17 cellular contexts compared by ENCODE assay signal in the genomic region with DNA sequence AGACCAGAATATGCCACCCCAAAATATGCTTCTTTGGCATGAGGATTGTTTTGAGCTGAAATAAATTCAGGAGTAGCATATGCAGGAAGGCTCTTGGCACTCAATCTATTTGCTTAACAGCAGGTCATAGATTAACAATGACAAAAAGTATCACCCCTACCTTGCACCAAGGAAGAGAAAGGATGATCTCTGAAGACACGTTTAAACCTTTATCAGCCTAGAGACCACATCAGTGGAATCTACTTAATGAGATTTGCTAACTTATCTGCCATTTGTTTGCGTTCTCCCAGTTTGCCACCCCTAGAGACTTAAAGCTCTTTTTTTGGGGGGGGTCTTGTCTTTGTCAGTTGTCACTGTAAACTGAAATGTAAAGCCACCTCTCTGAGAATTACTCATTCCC.
DNase-seq lines count a peak whose midpoint lies in the region; ATAC-seq and TF ChIP-seq lines count a peak whose summit lies in the region.
"Had no signal": no experiment of that assay in that cellular context is flagged by ENCODE, and none has a peak within 500 bp of the region (broad histone marks: within the 10 kb centered on the region; RNA-seq: fewer than 3 reads in every experiment).

No MANE protein-coding gene starts in this region.

- H3K4me1 ChIP-seq in iPS-20b (ENCODE audit: insufficient read depth, low read length) = peaks cover 22% of the 10 kb centered on the region; the same call in 1 of the 2 replicates
- H3K4me1 ChIP-seq: A549, Caco-2 had no signal

- H3K27me3 Mint-ChIP-seq in WTC11 (ENCODE audit: low read depth) = no peaks in the 10 kb centered on the region
- H3K27me3 Mint-ChIP-seq: CD4-positive, alpha-beta T cell had no signal

- H3K36me3 Mint-ChIP-seq in WTC11 = peaks cover 32% of the 10 kb centered on the region

- H3K27ac Mint-ChIP-seq in WTC11 = no peak overlapping the region
- H3K27ac Mint-ChIP-seq: CD4-positive, alpha-beta T cell; HFFc6 had no signal

- no peak overlapping the region for H3K4me3 Mint-ChIP-seq in WTC11
- H3K4me3 Mint-ChIP-seq: CD4-positive, alpha-beta T cell; HFFc6 had no signal

- peaks cover 49% of the 10 kb centered on the region for H3K4me1 Mint-ChIP-seq in WTC11

- DNase-seq in NCI-H748 (lab: John Stamatoyannopoulos, UW; ENCODE audit: unreplicated experiment) = peak; percentile 30
- DNase-seq in NCI-H748 treated with DMSO at 0.1 percent for 48 hours (lab: John Stamatoyannopoulos, UW) = no peak
- no peak for DNase-seq in WTC11 (ENCODE audit: low spot score)
- no peak for DNase-seq in HPDE6-E6E7 (ENCODE audit: extremely low spot score)
- DNase-seq in stimulated activated naive CD8-positive, alpha-beta T cell treated with anti-CD3 and anti-CD28 coated beads, Interleukin-15, Interleukin-2, amounts not matched to agents 100 U/mL and 50 U/mL, for 24 hours = no peak
- DNase-seq: AML-193; Caco-2; CD4-positive, alpha-beta T cell; GM23248; H7; HFFc6 had no signal

- POLR2A ChIA-PET in WTC11 (lab: Charles Lee) = no interaction called here

- no peaks in the 10 kb centered on the region for H3K36me3 ChIP-seq in iPS-20b (ENCODE audit: insufficient read depth, low read depth, low read length)

- no peaks in the 10 kb centered on the region for H3K9me3 ChIP-seq in iPS-20b (ENCODE audit: insufficient read depth, low read depth, low read length)
- H3K9me3 ChIP-seq: Caco-2 had no signal

- peak; percentile 77 for ATAC-seq in WTC11
- no peak for ATAC-seq in HG02973 (IDR thresholded peaks at IDR 0.05; ENCODE audit: unreplicated experiment)
- no peak for ATAC-seq in stimulated activated naive CD8-positive, alpha-beta T cell treated with anti-CD3 and anti-CD28 coated beads, Interleukin-15, Interleukin-2, amounts not matched to agents 100 U/mL and 50 U/mL, for 24 hours
- ATAC-seq: A549, HCT116 had no signal

- H3K9ac ChIP-seq in iPS-20b (ENCODE audit: low read depth, low read length) = no peak overlapping the region
- H3K9ac ChIP-seq: GM23248 had no signal

- no peak overlapping the region for H3K27ac ChIP-seq in iPS-20b (ENCODE audit: low read length)
- H3K27ac ChIP-seq: 22Rv1, A549, C4-2B, GM23248 had no signal

- no peak for TF ChIP-seq CTCF in WTC11 (IDR thresholded peaks at IDR 0.05)

- CTCF ChIA-PET in WTC11 (lab: Charles Lee) = interaction anchor here (0.9 kb wide), 1 partner anchor 45 kb away, joined by 3 read pairs; no protein-coding TSS in a partner anchor

- peak overlapping the region; percentile 13; the same call in 1 of the 2 replicates for H3K4me3 ChIP-seq in iPS-20b (ENCODE audit: low read length)
- H3K4me3 ChIP-seq: A549, GM23248 had no signal

- peaks cover 33% of the 10 kb centered on the region for H3K9me3 Mint-ChIP-seq in WTC11

- H3K27me3 ChIP-seq in iPS-20b (ENCODE audit: insufficient read depth, low read length) = no peaks in the 10 kb centered on the region

TF ChIP-seq in WTC11, 78 proteins besides CTCF, POLR2A, EP300 and RAD21:
- TF ChIP-seq USF1 (CRISPR knock-in tag; IDR thresholded peaks at IDR 0.05) = no peak
- TF ChIP-seq, protein P1, sequence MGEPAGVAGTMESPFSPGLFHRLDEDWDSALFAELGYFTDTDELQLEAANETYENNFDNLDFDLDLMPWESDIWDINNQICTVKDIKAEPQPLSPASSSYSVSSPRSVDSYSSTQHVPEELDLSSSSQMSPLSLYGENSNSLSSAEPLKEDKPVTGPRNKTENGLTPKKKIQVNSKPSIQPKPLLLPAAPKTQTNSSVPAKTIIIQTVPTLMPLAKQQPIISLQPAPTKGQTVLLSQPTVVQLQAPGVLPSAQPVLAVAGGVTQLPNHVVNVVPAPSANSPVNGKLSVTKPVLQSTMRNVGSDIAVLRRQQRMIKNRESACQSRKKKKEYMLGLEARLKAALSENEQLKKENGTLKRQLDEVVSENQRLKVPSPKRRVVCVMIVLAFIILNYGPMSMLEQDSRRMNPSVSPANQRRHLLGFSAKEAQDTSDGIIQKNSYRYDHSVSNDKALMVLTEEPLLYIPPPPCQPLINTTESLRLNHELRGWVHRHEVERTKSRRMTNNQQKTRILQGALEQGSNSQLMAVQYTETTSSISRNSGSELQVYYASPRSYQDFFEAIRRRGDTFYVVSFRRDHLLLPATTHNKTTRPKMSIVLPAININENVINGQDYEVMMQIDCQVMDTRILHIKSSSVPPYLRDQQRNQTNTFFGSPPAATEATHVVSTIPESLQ (CRISPR knock-in tag; IDR thresholded peaks at IDR 0.05) = no peak
- no peak for TF ChIP-seq ZNF219 (CRISPR knock-in tag; IDR thresholded peaks at IDR 0.05; ENCODE audit: borderline replicate concordance)
- TF ChIP-seq ZNF138 (CRISPR knock-in tag; conservative IDR thresholded peaks at IDR 0.05) = no peak
- no peak for TF ChIP-seq HMGA2 (CRISPR knock-in tag; IDR thresholded peaks at IDR 0.05)
